Comparison of ENCODE assay signal across 1 cellular context in the genomic region with DNA sequence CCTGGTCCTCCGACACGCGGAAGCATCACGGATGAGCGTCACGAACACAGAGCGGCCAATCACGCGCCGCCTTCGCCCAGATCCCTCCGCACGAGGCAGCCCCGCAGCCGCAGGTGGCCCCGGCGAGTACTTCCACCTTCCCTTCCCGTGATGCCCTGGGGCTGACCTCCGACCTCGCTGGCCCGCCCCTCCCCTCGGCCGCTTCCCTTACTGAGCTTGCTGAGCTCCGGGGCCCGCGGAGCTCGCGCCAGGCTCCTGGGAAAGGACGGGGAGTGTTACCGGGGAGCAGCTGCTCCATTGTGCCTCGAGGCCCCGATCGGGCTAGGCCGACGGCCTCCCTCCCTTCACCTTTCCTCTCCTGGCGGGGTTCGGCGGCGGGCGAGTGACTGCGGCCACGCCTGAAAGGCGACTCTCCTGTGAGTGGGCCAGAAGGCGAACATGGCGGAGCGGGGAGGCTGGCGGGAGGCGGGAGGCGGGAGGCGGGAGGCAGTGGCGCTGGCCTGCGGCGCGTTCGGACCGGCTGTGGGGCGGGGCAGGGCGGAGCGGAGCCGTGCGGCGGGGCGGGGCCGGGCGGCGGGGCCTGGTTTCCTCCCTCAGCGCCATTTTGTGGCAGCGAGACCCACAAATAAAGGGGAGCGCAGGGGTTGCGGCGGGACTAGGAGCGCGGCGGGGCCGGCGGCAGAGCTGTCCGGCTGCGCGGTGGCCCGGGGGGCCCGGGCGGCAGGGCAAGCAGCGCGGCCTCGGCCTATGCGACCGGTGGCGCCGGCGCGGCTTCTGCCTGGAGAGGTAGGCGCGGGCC.
TF ChIP-seq lines count a peak whose summit lies in the region.

Gene WTAP (plus strand): TSS at position 589 of the 799 bp plus-strand sequence. CDS start 8,760 bp downstream, outside the sequence.

TF ChIP-seq in K562, 482 proteins besides CTCF, POLR2A, EP300 and RAD21 (continued from another document and continues in another):
- TF ChIP-seq, protein P1, sequence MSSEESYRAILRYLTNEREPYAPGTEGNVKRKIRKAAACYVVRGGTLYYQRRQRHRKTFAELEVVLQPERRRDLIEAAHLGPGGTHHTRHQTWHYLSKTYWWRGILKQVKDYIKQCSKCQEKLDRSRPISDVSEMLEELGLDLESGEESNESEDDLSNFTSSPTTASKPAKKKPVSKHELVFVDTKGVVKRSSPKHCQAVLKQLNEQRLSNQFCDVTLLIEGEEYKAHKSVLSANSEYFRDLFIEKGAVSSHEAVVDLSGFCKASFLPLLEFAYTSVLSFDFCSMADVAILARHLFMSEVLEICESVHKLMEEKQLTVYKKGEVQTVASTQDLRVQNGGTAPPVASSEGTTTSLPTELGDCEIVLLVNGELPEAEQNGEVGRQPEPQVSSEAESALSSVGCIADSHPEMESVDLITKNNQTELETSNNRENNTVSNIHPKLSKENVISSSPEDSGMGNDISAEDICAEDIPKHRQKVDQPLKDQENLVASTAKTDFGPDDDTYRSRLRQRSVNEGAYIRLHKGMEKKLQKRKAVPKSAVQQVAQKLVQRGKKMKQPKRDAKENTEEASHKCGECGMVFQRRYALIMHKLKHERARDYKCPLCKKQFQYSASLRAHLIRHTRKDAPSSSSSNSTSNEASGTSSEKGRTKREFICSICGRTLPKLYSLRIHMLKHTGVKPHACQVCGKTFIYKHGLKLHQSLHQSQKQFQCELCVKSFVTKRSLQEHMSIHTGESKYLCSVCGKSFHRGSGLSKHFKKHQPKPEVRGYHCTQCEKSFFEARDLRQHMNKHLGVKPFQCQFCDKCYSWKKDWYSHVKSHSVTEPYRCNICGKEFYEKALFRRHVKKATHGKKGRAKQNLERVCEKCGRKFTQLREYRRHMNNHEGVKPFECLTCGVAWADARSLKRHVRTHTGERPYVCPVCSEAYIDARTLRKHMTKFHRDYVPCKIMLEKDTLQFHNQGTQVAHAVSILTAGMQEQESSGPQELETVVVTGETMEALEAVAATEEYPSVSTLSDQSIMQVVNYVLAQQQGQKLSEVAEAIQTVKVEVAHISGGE (CRISPR knock-in tag; IDR thresholded peaks at IDR 0.05): peak in 1 of 3 experiments; percentile 57; a peak in 1 of 6 replicates
- TF ChIP-seq ZNF174 (CRISPR knock-in tag; IDR thresholded peaks at IDR 0.05): no peak
- TF ChIP-seq, protein P2, sequence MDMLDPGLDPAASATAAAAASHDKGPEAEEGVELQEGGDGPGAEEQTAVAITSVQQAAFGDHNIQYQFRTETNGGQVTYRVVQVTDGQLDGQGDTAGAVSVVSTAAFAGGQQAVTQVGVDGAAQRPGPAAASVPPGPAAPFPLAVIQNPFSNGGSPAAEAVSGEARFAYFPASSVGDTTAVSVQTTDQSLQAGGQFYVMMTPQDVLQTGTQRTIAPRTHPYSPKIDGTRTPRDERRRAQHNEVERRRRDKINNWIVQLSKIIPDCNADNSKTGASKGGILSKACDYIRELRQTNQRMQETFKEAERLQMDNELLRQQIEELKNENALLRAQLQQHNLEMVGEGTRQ (CRISPR knock-in tag; IDR thresholded peaks at IDR 0.05): peak; percentile 69
- TF ChIP-seq ZNF584 (CRISPR knock-in tag; IDR thresholded peaks at IDR 0.05; ENCODE audit: low read depth): peak; percentile 89
- peak; percentile 95 for TF ChIP-seq FOXP1 (CRISPR knock-in tag; IDR thresholded peaks at IDR 0.05)
- 0 out of 2 replicates have a peak, but pooled peaks have one; percentile 36 for TF ChIP-seq ZBTB26 (CRISPR knock-in tag; IDR thresholded peaks at IDR 0.05)
- TF ChIP-seq ARID2 (IDR thresholded peaks at IDR 0.05): no peak
- peak; percentile 94 for TF ChIP-seq MBD2 (IDR thresholded peaks at IDR 0.05; ENCODE audit: borderline replicate concordance, low read depth)
- TF ChIP-seq RNF2 (IDR thresholded peaks at IDR 0.05): peak; percentile 95
- TF ChIP-seq MYBL2 (IDR thresholded peaks at IDR 0.05; ENCODE audit: low read depth): 0 out of 2 replicates have a peak, but pooled peaks have one; percentile 38
- TF ChIP-seq MYBL2 (CRISPR knock-in tag; IDR thresholded peaks at IDR 0.05; ENCODE audit: borderline replicate concordance): no peak
- TF ChIP-seq PATZ1 (CRISPR knock-in tag; IDR thresholded peaks at IDR 0.05; ENCODE audit: borderline replicate concordance): peak; percentile 75; the same call in 1 of the 2 replicates
- TF ChIP-seq, protein P3, sequence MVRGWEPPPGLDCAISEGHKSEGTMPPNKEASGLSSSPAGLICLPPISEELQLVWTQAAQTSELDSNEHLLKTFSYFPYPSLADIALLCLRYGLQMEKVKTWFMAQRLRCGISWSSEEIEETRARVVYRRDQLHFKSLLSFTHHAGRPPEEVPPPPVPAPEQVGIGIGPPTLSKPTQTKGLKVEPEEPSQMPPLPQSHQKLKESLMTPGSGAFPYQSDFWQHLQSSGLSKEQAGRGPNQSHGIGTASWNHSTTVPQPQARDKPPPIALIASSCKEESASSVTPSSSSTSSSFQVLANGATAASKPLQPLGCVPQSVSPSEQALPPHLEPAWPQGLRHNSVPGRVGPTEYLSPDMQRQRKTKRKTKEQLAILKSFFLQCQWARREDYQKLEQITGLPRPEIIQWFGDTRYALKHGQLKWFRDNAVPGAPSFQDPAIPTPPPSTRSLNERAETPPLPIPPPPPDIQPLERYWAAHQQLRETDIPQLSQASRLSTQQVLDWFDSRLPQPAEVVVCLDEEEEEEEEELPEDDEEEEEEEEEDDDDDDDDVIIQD (CRISPR knock-in tag; IDR thresholded peaks at IDR 0.05): peak; percentile 14; the same call in 1 of the 2 replicates
- peak; percentile 97 for TF ChIP-seq LCOR (CRISPR knock-in tag; IDR thresholded peaks at IDR 0.05)
- TF ChIP-seq ZNF175 (CRISPR knock-in tag; IDR thresholded peaks at IDR 0.05; ENCODE audit: low read depth): peak; percentile 87
- TF ChIP-seq NCOA1 (IDR thresholded peaks at IDR 0.05; ENCODE audit: low read depth): peak; percentile 27; the same call in 1 of the 2 replicates
- TF ChIP-seq, protein P4, sequence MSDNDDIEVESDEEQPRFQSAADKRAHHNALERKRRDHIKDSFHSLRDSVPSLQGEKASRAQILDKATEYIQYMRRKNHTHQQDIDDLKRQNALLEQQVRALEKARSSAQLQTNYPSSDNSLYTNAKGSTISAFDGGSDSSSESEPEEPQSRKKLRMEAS (CRISPR knock-in tag; IDR thresholded peaks at IDR 0.05): peak; percentile 99
- no peak; a peak in 2 of 4 replicates for TF ChIP-seq TRIM24 (IDR thresholded peaks at IDR 0.05)
- TF ChIP-seq MTA2 (IDR thresholded peaks at IDR 0.05; ENCODE audit: low read depth): peak; percentile 80
- TF ChIP-seq NR1H2 (CRISPR knock-in tag; IDR thresholded peaks at IDR 0.05): peak; percentile 98
- TF ChIP-seq FOXA3 (CRISPR knock-in tag; conservative IDR thresholded peaks at IDR 0.05 in 1 of 2, IDR thresholded peaks at IDR 0.05 in 1 of 2): peak in 1 of 2 experiments; percentile 81; a peak in 1 of 4 replicates
- peak; percentile 97 for TF ChIP-seq ZNF592 (IDR thresholded peaks at IDR 0.05)
- peak; percentile 91 for TF ChIP-seq TAF1 (IDR thresholded peaks at IDR 0.05; ENCODE audit: control insufficient read depth, extremely low read depth, insufficient read depth, low read length, severe bottlenecking)
- TF ChIP-seq TCFL5 (CRISPR knock-in tag; conservative IDR thresholded peaks at IDR 0.05): no peak; the same call in 1 of the 2 replicates
- no peak for TF ChIP-seq ZBTB8A (IDR thresholded peaks at IDR 0.05; ENCODE audit: partially characterized antibody)
- TF ChIP-seq ZC3H11A (IDR thresholded peaks at IDR 0.05; ENCODE audit: low read depth, low read length): peak; percentile 11; the same call in 1 of the 2 replicates
- TF ChIP-seq FOXP4 (CRISPR knock-in tag; IDR thresholded peaks at IDR 0.05; ENCODE audit: borderline replicate concordance): peak; percentile 98
- peak; percentile 95 for TF ChIP-seq ZBTB43 (CRISPR knock-in tag; IDR thresholded peaks at IDR 0.05)
- TF ChIP-seq U2AF2 (optimal IDR thresholded peaks at IDR 0.05; ENCODE audit: low read depth, low read length): no peak
- peak; percentile 34 for TF ChIP-seq HBP1 (CRISPR knock-in tag; IDR thresholded peaks at IDR 0.05)
- no peak for TF ChIP-seq THRAP3 (IDR thresholded peaks at IDR 0.05; ENCODE audit: borderline replicate concordance)
- TF ChIP-seq MEF2D (tag; conservative IDR thresholded peaks at IDR 0.05; ENCODE audit: low read depth): peak; percentile 68
- TF ChIP-seq YY1 (IDR thresholded peaks at IDR 0.05; ENCODE audit: borderline replicate concordance in 1 of 3, control insufficient read depth in 1 of 3, extremely low read depth in 1 of 3, insufficient read depth in 3 of 3, insufficient read length in 1 of 3, insufficient replicate concordance in 2 of 3, low read depth in 1 of 3, low read length in 2 of 3): peak; percentile 21 to 94 (median 87)
